In the genomic region with DNA sequence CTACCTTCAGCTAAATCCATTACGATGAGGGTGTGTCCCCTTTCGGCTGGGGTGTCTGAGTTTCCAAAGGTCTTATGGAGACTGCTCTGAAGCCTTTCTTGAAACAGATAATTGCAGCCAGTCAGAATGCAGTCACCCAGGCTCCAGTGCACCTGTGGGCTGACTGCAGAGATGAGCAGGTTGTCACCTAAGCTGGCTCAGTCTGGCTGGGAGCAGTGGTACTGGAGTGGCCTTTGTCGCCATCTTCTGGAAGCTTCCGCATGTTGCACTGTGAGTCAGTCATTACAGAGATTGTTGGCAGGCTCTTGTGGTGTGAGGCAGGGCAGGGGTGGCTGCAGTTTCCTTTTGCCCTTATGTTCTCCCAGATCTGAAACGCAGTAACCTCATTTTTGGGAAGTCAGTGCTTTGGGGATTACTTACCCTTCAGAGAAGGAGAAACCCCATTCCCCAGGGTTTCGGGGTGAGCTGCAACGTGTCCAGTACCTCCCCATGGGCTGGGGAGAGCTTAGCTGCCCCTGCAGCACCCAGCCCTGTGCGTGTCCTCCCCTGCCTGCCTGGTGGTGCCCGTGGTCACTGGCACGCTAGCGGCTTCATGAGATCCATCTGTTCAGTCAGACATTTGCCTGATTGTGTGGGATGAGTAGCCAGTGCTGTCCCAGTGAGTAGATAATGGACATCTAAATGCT, we compare ENCODE assay signal across 8 cellular contexts. TPM values are rescaled to one million over a fixed set of nuclear protein-coding genes. Genes with fewer than 3 reads are reported as not detected.
DNase-seq lines count a peak whose midpoint lies in the region; ATAC-seq lines count a peak whose summit lies in the region.

No MANE protein-coding gene starts in this region.

- POLR2A ChIA-PET in naive thymus-derived CD4-positive, alpha-beta T cell (lab: Charles Lee): interaction anchor here (1.4 to 2.3 kb wide), 3 partner anchors 48 to 67 kb away, joined by 5 to 9 read pairs (median 6); partner anchors contain the start of gene SMYD2

- peaks cover 0 to 11% (median 0%) of the 10 kb centered on the region in 7 donors for H3K4me1 Mint-ChIP-seq in naive thymus-derived CD4-positive, alpha-beta T cell

- H3K27me3 ChIP-seq in naive thymus-derived CD4-positive, alpha-beta T cell (ENCODE audit: control insufficient read depth in 2 of 2, insufficient read depth in 2 of 2, low read length in 2 of 2): no peaks in the 10 kb centered on the region

- ATAC-seq in GM21423 (IDR thresholded peaks at IDR 0.05; ENCODE audit: unreplicated experiment): peak; percentile 89
- ATAC-seq in naive thymus-derived CD4-positive, alpha-beta T cell: peak; percentile 93

- H3K4me3 Mint-ChIP-seq in naive thymus-derived CD4-positive, alpha-beta T cell: no peak overlapping the region

- peaks cover 0 to 43% (median 5%) of the 10 kb centered on the region in 5 donors for H3K36me3 Mint-ChIP-seq in naive thymus-derived CD4-positive, alpha-beta T cell

- no peaks in the 10 kb centered on the region for H3K9me3 ChIP-seq in naive thymus-derived CD4-positive, alpha-beta T cell (ENCODE audit: control insufficient read depth in 2 of 3, low read length in 3 of 3)

- intact Hi-C loops in naive thymus-derived CD4-positive, alpha-beta T cell (cut with micrococcal nuclease): loop anchor here (1.0 to 5.0 kb wide), 11 partner anchors 47 to 1207 kb away; partner anchors contain the start of genes SMYD2 (in 2 of the 2) and PROX1 (in 1 of the 2)

- CTCF ChIA-PET in naive thymus-derived CD4-positive, alpha-beta T cell (lab: Charles Lee): interaction anchor here (0.5 to 11.7 kb wide), 19 partner anchors 11 to 1525 kb away, joined by 3 to 312 read pairs (median 5); no protein-coding TSS in a partner anchor

- peaks cover 0 to 65% (median 0%) of the 10 kb centered on the region in 3 experiments for H3K36me3 ChIP-seq in naive thymus-derived CD4-positive, alpha-beta T cell (ENCODE audit: control insufficient read depth in 2 of 3, insufficient read depth in 3 of 3, low read length in 3 of 3)

- no peaks in the 10 kb centered on the region for H3K9me3 Mint-ChIP-seq in naive thymus-derived CD4-positive, alpha-beta T cell

- H3K27me3 Mint-ChIP-seq in naive thymus-derived CD4-positive, alpha-beta T cell: no peaks in the 10 kb centered on the region

- H3K4me3 ChIP-seq in naive thymus-derived CD4-positive, alpha-beta T cell (ENCODE audit: low read length): no peak overlapping the region

- no peaks in the 10 kb centered on the region for H3K4me1 ChIP-seq in naive thymus-derived CD4-positive, alpha-beta T cell (ENCODE audit: control insufficient read depth in 2 of 2, insufficient read depth in 2 of 2, low read length in 2 of 2)

- peak overlapping the region in 5 of 9 donors; percentile 14 to 80 (median 41) for H3K27ac Mint-ChIP-seq in naive thymus-derived CD4-positive, alpha-beta T cell

- no peak overlapping the region for H3K27ac ChIP-seq in epithelial cell of prostate
- no peak overlapping the region for H3K27ac ChIP-seq in naive thymus-derived CD4-positive, alpha-beta T cell (ENCODE audit: low read depth, low read length)

- DNase-seq in DMS114 treated with DMSO at 0.1 percent for 48 hours (lab: John Stamatoyannopoulos, UW; ENCODE audit: unreplicated experiment) (peak; percentile 56), HS-5 (ENCODE audit: low read depth) (peak; percentile 51), NOMO-1 treated with dmso at 0.1 percent for 144 hours (lab: John Stamatoyannopoulos, UW; ENCODE audit: unreplicated experiment) (peak; percentile 43), epithelial cell of prostate (ENCODE audit: low read depth, low spot score) (peak; percentile 41)
- peak; percentile 37 for DNase-seq in activated CD8-positive, alpha-beta memory T cell treated with anti-CD3 and anti-CD28 coated beads, Interleukin-2, amount 50 U/mL, for 24 hours (ENCODE audit: extremely low read depth)
- peak; percentile 53 to 82 (median 75) for DNase-seq in naive thymus-derived CD4-positive, alpha-beta T cell
- peak; percentile 27 to 59 for DNase-seq in stimulated activated CD8-positive, alpha-beta memory T cell treated with anti-CD3 and anti-CD28 coated beads, Interleukin-7, amount 100 ng/mL, for 48 hours (ENCODE audit: extremely low read depth in 1 of 2, low read depth in 1 of 2)

RNA-seq across cellular contexts. Expression of gene SMYD2, which starts 48.0 kb away (rescaled TPM):
- 10 to 100 TPM; 24.3 to 39.5 (median 34.4) TPM for total RNA-seq in naive thymus-derived CD4-positive, alpha-beta T cell
- 10 to 100 TPM; 50.0 to 55.0 TPM for polyA plus RNA-seq in naive thymus-derived CD4-positive, alpha-beta T cell
